Comparison of ENCODE assay signal across 22 cellular contexts in the genomic region with DNA sequence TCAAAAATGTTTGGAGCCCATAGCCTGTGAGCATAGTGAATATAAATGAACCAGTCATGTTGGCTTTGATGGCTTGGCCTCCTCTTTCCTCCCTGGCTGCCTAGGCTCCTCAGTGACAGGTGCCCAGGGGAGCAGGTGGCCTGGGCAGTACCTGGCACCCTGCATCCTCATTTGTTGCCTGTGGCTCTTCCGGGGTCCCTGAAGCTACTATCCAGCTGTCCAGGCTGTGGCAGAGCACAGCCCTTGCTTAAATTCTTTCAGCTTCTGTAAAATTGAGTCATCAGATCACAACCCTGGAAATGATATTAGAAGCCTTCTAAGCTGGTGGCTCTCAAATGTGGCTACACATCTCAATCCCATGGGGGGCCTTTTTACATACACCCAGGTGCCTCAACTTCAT.
DNase-seq lines count a peak whose midpoint lies in the region; ATAC-seq, FAIRE-seq and TF ChIP-seq lines count a peak whose summit lies in the region.
"Had no signal": no experiment of that assay in that cellular context is flagged by ENCODE, and none has a peak within 500 bp of the region (broad histone marks: within the 10 kb centered on the region; RNA-seq: fewer than 3 reads in every experiment).

No MANE protein-coding gene starts in this region.

- H3K4me3 ChIP-seq in kidney (ENCODE audit: low read length in 2 of 2), result no peak overlapping the region
- H3K4me3 ChIP-seq in CD8-positive, alpha-beta T cell (ENCODE audit: low read depth, low read length), result no peak overlapping the region
- H3K4me3 ChIP-seq: BLaER1 had no signal

- H3K27me3 ChIP-seq in CD8-positive, alpha-beta T cell (ENCODE audit: insufficient read depth, low read length), result no peaks in the 10 kb centered on the region
- H3K27me3 ChIP-seq: BE2C, BLaER1 had no signal

- DNase-seq in mesenteric fat pad (ENCODE audit: low spot score) (peak; percentile 43), progenitor cell of endocrine pancreas (ENCODE audit: low spot score, unreplicated experiment) (no peak), kidney (no peak)
- DNase-seq in effector CD8-positive, alpha-beta T cell (lab: John Stamatoyannopoulos, UW), result no peak
- no peak for DNase-seq in CD8-positive, alpha-beta T cell
- DNase-seq: 8988T; ACHN; BE2C; C1 segment of cervical spinal cord; Caco-2; Calu3; CD4-positive, alpha-beta memory T cell; CD4-positive, CD25-positive, alpha-beta regulatory T cell; DMS79 treated with DMSO at 0.1 percent for 48 hours; GF-D8 had no signal

- H3K27ac Mint-ChIP-seq in progenitor cell of endocrine pancreas, result peak overlapping the region; percentile 76
- H3K27ac Mint-ChIP-seq in CD8-positive, alpha-beta T cell, result no peak overlapping the region
- H3K27ac Mint-ChIP-seq: CD14-positive monocyte; CD4-positive, alpha-beta memory T cell; CD4-positive, CD25-positive, alpha-beta regulatory T cell had no signal

- TF ChIP-seq CTCF in progenitor cell of endocrine pancreas (IDR thresholded peaks at IDR 0.05; ENCODE audit: unreplicated experiment) (no peak), kidney (IDR thresholded peaks at IDR 0.05; ENCODE audit: borderline replicate concordance, extremely low read depth, insufficient read depth) (no peak)
- no peak for TF ChIP-seq CTCF in CD8-positive, alpha-beta T cell (IDR thresholded peaks at IDR 0.05)

- no peak overlapping the region for H3K9ac ChIP-seq in kidney (ENCODE audit: low read length in 2 of 2)
- H3K9ac ChIP-seq: BLaER1 had no signal

- no peak overlapping the region for H3K4me3 Mint-ChIP-seq in progenitor cell of endocrine pancreas (ENCODE audit: low read depth)
- no peak overlapping the region for H3K4me3 Mint-ChIP-seq in CD8-positive, alpha-beta T cell
- H3K4me3 Mint-ChIP-seq: CD14-positive monocyte; CD4-positive, alpha-beta memory T cell; CD4-positive, CD25-positive, alpha-beta regulatory T cell had no signal

- H3K27me3 Mint-ChIP-seq in progenitor cell of endocrine pancreas, result peaks cover 3% of the 10 kb centered on the region
- H3K27me3 Mint-ChIP-seq in CD8-positive, alpha-beta T cell (ENCODE audit: low read depth), result no peaks in the 10 kb centered on the region
- H3K27me3 Mint-ChIP-seq: CD4-positive, alpha-beta memory T cell; CD4-positive, CD25-positive, alpha-beta regulatory T cell had no signal

- intact Hi-C loops in kidney (cut with DNase I), result no loop called here
- intact Hi-C loops in CD8-positive, alpha-beta T cell (cut with DNase I, micrococcal nuclease), result no loop called here

- no peak overlapping the region for H3K27ac ChIP-seq in kidney (ENCODE audit: low read depth in 2 of 2, low read length in 2 of 2)
- no peak overlapping the region for H3K27ac ChIP-seq in CD8-positive, alpha-beta T cell (ENCODE audit: low read depth, low read length)
- H3K27ac ChIP-seq: BLaER1 had no signal

- H3K4me1 Mint-ChIP-seq in progenitor cell of endocrine pancreas (ENCODE audit: low read depth), result no peaks in the 10 kb centered on the region
- H3K4me1 Mint-ChIP-seq in CD8-positive, alpha-beta T cell (ENCODE audit: low read depth), result no peaks in the 10 kb centered on the region
- H3K4me1 Mint-ChIP-seq: CD14-positive monocyte; CD4-positive, alpha-beta memory T cell; CD4-positive, CD25-positive, alpha-beta regulatory T cell had no signal

- no peaks in the 10 kb centered on the region for H3K9me3 Mint-ChIP-seq in progenitor cell of endocrine pancreas (ENCODE audit: low read depth)
- peaks cover 4% of the 10 kb centered on the region for H3K9me3 Mint-ChIP-seq in CD8-positive, alpha-beta T cell

- no peaks in the 10 kb centered on the region for H3K4me1 ChIP-seq in kidney (ENCODE audit: control insufficient read depth in 1 of 2, insufficient read depth in 1 of 2, low read depth in 1 of 2, low read length in 2 of 2)
- no peaks in the 10 kb centered on the region for H3K4me1 ChIP-seq in CD8-positive, alpha-beta T cell (ENCODE audit: insufficient read depth, low read length)
- H3K4me1 ChIP-seq: BE2C, Caco-2 had no signal

- no peaks in the 10 kb centered on the region for H3K36me3 ChIP-seq in kidney (ENCODE audit: control insufficient read depth in 1 of 2, insufficient read depth in 2 of 2, low read length in 2 of 2)
- H3K36me3 ChIP-seq in CD8-positive, alpha-beta T cell (ENCODE audit: insufficient read depth, low read length), result no peaks in the 10 kb centered on the region
- H3K36me3 ChIP-seq: BE2C, BLaER1 had no signal

- no peak for FAIRE-seq in kidney (lab: Jason Lieb, UNC)
- FAIRE-seq: A204.1, D721Med, G401.6, GM12891, GM19239 had no signal

- POLR2A ChIA-PET in CD8-positive, alpha-beta T cell (lab: Charles Lee), result no interaction called here

- H3K9me3 ChIP-seq in kidney (ENCODE audit: control insufficient read depth in 1 of 2, low read length in 2 of 2), result no peaks in the 10 kb centered on the region
- no peaks in the 10 kb centered on the region for H3K9me3 ChIP-seq in CD8-positive, alpha-beta T cell (ENCODE audit: low read length)
- H3K9me3 ChIP-seq: BE2C, BLaER1 had no signal

- no peaks in the 10 kb centered on the region for H3K36me3 Mint-ChIP-seq in progenitor cell of endocrine pancreas (ENCODE audit: insufficient read depth)
- no peaks in the 10 kb centered on the region for H3K36me3 Mint-ChIP-seq in CD8-positive, alpha-beta T cell
- H3K36me3 Mint-ChIP-seq: CD14-positive monocyte; CD4-positive, alpha-beta memory T cell; CD4-positive, CD25-positive, alpha-beta regulatory T cell had no signal

- CTCF ChIA-PET in CD8-positive, alpha-beta T cell (lab: Charles Lee), result no interaction called here

- ATAC-seq in CD8-positive, alpha-beta T cell, result no peak
